ENCODE assay signal across 8 cellular contexts in the genomic region with DNA sequence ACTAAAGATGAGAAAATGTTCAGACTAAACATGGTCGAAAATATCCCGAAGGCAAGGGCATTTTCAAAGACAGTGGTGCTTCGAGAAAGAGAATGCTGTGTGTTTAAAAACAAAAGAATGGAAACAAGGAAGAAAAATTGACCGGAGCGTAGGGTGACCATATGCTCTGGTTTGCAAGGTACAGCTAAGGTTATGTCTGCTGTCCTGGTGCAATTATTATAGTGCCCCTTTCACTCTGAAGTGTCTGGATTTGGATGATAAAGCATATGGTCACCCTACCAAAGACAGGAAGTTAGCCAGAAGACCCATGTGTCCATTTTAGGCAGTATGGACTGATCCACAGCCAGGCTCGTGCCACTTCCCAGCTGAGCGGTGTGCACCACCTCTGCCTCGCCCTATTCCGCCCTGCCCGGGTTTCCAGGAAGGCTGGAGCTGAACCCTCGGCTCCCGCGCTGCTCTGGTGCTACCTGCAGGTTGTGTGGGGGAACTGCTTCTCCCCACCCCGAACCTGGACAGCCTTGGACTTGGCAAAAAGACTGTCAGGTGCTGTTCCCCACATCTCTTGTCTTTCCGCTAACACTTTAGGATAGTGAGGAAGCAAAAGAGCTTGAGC. TPM values are rescaled to one million over a fixed set of nuclear protein-coding genes. Genes with fewer than 3 reads are reported as not detected.
DNase-seq lines count a peak whose midpoint lies in the region; ATAC-seq, FAIRE-seq and TF ChIP-seq lines count a peak whose summit lies in the region.

No MANE protein-coding gene starts in this region.

- H3K9ac ChIP-seq in astrocyte (ENCODE audit: low read length) (no peak overlapping the region), liver (ENCODE audit: low read depth in 1 of 2, low read length in 2 of 2) (no peak overlapping the region)

- no peak overlapping the region for H3K4me2 ChIP-seq in astrocyte (ENCODE audit: low read length)

- no peak overlapping the region for H3K27ac ChIP-seq in CD4-positive, alpha-beta T cell (ENCODE audit: low read depth, low read length)
- no peak overlapping the region for H3K27ac ChIP-seq in astrocyte (ENCODE audit: low read depth, low read length)
- no peak overlapping the region for H3K27ac ChIP-seq in liver (ENCODE audit: low read depth in 1 of 2, low read length in 2 of 2)

- peaks cover 43% of the 10 kb centered on the region for H3K27me3 Mint-ChIP-seq in CD4-positive, alpha-beta T cell
- peaks cover 20% of the 10 kb centered on the region for H3K27me3 Mint-ChIP-seq in astrocyte (ENCODE audit: low read depth, unreplicated experiment)

- no peaks in the 10 kb centered on the region for H3K27me3 ChIP-seq in CD4-positive, alpha-beta T cell (ENCODE audit: control insufficient read depth, insufficient read depth, low read length)
- H3K27me3 ChIP-seq in astrocyte (ENCODE audit: insufficient read depth, low read length), result peaks cover 33% of the 10 kb centered on the region
- no peaks in the 10 kb centered on the region for H3K27me3 ChIP-seq in liver (ENCODE audit: control insufficient read depth in 4 of 4, insufficient read depth in 4 of 4, low read length in 3 of 4)

- no peaks in the 10 kb centered on the region for H3K9me3 Mint-ChIP-seq in CD4-positive, alpha-beta T cell
- peaks cover 6% of the 10 kb centered on the region for H3K9me3 Mint-ChIP-seq in astrocyte (ENCODE audit: unreplicated experiment)

- H3K4me1 Mint-ChIP-seq in CD4-positive, alpha-beta T cell (ENCODE audit: low read depth), result no peaks in the 10 kb centered on the region
- peaks cover 9% of the 10 kb centered on the region for H3K4me1 Mint-ChIP-seq in astrocyte (ENCODE audit: low read depth, unreplicated experiment)

- no peaks in the 10 kb centered on the region for H3K36me3 Mint-ChIP-seq in CD4-positive, alpha-beta T cell (ENCODE audit: low read depth)
- H3K36me3 Mint-ChIP-seq in astrocyte (ENCODE audit: low read depth, unreplicated experiment), result peaks cover 5% of the 10 kb centered on the region

- FAIRE-seq in astrocyte (lab: Jason Lieb, UNC), result no peak

- no peaks in the 10 kb centered on the region for H4K20me1 ChIP-seq in astrocyte (ENCODE audit: insufficient read depth, low read length)

- no peaks in the 10 kb centered on the region for H3K36me3 ChIP-seq in astrocyte (ENCODE audit: insufficient read depth, low read length)
- H3K36me3 ChIP-seq in liver (ENCODE audit: control insufficient read depth in 4 of 4, insufficient read depth in 3 of 4, low read depth in 1 of 4, low read length in 3 of 4), result no peaks in the 10 kb centered on the region

- H3K9me3 ChIP-seq in CD4-positive, alpha-beta T cell (ENCODE audit: control insufficient read depth, low read length), result no peaks in the 10 kb centered on the region
- H3K9me3 ChIP-seq in astrocyte (ENCODE audit: insufficient read depth, low read depth, low read length) (no peaks in the 10 kb centered on the region), liver (ENCODE audit: control insufficient read depth in 4 of 4, low read length in 3 of 4) (no peaks in the 10 kb centered on the region)

- intact Hi-C loops in CD4-positive, alpha-beta T cell (cut with DNase I, micrococcal nuclease), result loop anchor here in 1 of 2 experiments (5.0 kb wide), 1 partner anchor 276 kb away; no protein-coding TSS in a partner anchor

- WGBS in liver, result 33% methylated on average over 15 of the region's 15 CpGs

- DNase-seq in CD4-positive, alpha-beta T cell, result peak in 1 of 10 experiments; percentile 2
- DNase-seq in GM20000 (ENCODE audit: low spot score), result no peak
- DNase-seq in NCI-H748 treated with DMSO at 0.1 percent for 48 hours (lab: John Stamatoyannopoulos, UW), result peak; percentile 17
- DNase-seq in astrocyte (ENCODE audit: low read depth), result no peak
- DNase-seq in midbrain (lab: John Stamatoyannopoulos, UW), result no peak

- TF ChIP-seq RAD21 in liver (IDR thresholded peaks at IDR 0.05), result peak; percentile 74 to 85

- H3K4me1 ChIP-seq in astrocyte (ENCODE audit: insufficient read depth, low read length), result no peaks in the 10 kb centered on the region
- H3K4me1 ChIP-seq in liver (ENCODE audit: control insufficient read depth in 4 of 4, insufficient read depth in 4 of 4, low read length in 3 of 4), result peaks cover 0 to 3% (median 1%) of the 10 kb centered on the region in 4 donors

- peak; percentile 49 for ATAC-seq in CD4-positive, alpha-beta T cell (ENCODE audit: poor library complexity)
- ATAC-seq in GM18907 (IDR thresholded peaks at IDR 0.05; ENCODE audit: unreplicated experiment) (no peak), GM18867 (IDR thresholded peaks at IDR 0.05; ENCODE audit: unreplicated experiment) (no peak)

- H3K4me3 ChIP-seq in astrocyte (ENCODE audit: insufficient read depth, low read depth, low read length), result no peak overlapping the region
- no peak overlapping the region for H3K4me3 ChIP-seq in liver (ENCODE audit: low read depth in 1 of 3, low read length in 3 of 3)

- H3K27ac Mint-ChIP-seq in CD4-positive, alpha-beta T cell, result no peak overlapping the region
- no peak overlapping the region for H3K27ac Mint-ChIP-seq in astrocyte (ENCODE audit: unreplicated experiment)

- H3K4me3 Mint-ChIP-seq in CD4-positive, alpha-beta T cell, result no peak overlapping the region
- no peak overlapping the region for H3K4me3 Mint-ChIP-seq in astrocyte (ENCODE audit: unreplicated experiment)

- CTCF ChIA-PET in CD4-positive, alpha-beta T cell (lab: Charles Lee), result no interaction called here

- POLR2A ChIA-PET in CD4-positive, alpha-beta T cell (lab: Charles Lee), result no interaction called here

- TF ChIP-seq CTCF in CD4-positive, alpha-beta T cell (IDR thresholded peaks at IDR 0.05), result no peak
- peak; percentile 58 for TF ChIP-seq CTCF in GM20000 (IDR thresholded peaks at IDR 0.05; ENCODE audit: extremely low read depth, missing control alignments)
- peak; percentile 32 for TF ChIP-seq CTCF in astrocyte (IDR thresholded peaks at IDR 0.05; ENCODE audit: insufficient read depth, low read depth, low read length)
- TF ChIP-seq CTCF in liver (IDR thresholded peaks at IDR 0.05; ENCODE audit: low read depth, low read length, missing input control), result peak; percentile 52

- H3K79me2 ChIP-seq in astrocyte (ENCODE audit: insufficient read depth, low read length), result no peaks in the 10 kb centered on the region

- no peak overlapping the region for H2AFZ ChIP-seq in astrocyte (ENCODE audit: low read depth, low read length)

TF ChIP-seq in liver, 16 proteins besides CTCF, POLR2A, EP300 and RAD21:
- TF ChIP-seq REST (IDR thresholded peaks at IDR 0.05), result no peak
- no peak for TF ChIP-seq FOXA2 (IDR thresholded peaks at IDR 0.05)
- no peak for TF ChIP-seq EGR1 (IDR thresholded peaks at IDR 0.05; ENCODE audit: low read depth in 2 of 2)
- no peak for TF ChIP-seq SP1 (IDR thresholded peaks at IDR 0.05)

RNA-seq across cellular contexts. Expression of gene GOLGA6D, which starts 25.2 kb away (rescaled TPM):
- total RNA-seq in CD4-positive, alpha-beta T cell, result not detected
- total RNA-seq in astrocyte (not detected in 2 replicates), liver (under 1 TPM; 0.05 to 0.08 TPM)
- polyA plus RNA-seq in liver, result under 1 TPM; 0.02 to 0.06 TPM

RNA-seq across cellular contexts. Expression of gene COMMD4, which starts 28.0 kb away (rescaled TPM):
- 10 to 100 TPM; 10.8 to 12.1 TPM for total RNA-seq in CD4-positive, alpha-beta T cell
- 61.0 and 64.1 TPM in 2 replicates for total RNA-seq in astrocyte
- total RNA-seq in liver, result 10 to 100 TPM; 21.2 to 28.3 TPM
- 10 to 100 TPM; 46.2 to 56.0 TPM for polyA plus RNA-seq in liver

RNA-seq across cellular contexts. Expression of gene NEIL1, which starts 39.0 kb away (rescaled TPM):
- total RNA-seq in CD4-positive, alpha-beta T cell, result 10 to 100 TPM; 30.5 to 30.6 TPM
- total RNA-seq in astrocyte, result 4.9 and 5.1 TPM in 2 replicates
- 10 to 100 TPM in 1 of 2 donors, 1 to 10 TPM in 1; 5.3 to 25.8 TPM for total RNA-seq in liver
- 10 to 100 TPM; 11.2 to 23.8 TPM for polyA plus RNA-seq in liver

RNA-seq across cellular contexts. Expression of gene GOLGA6C, which starts 49.8 kb away (rescaled TPM):
- total RNA-seq in CD4-positive, alpha-beta T cell, result not detected
- not detected in 2 replicates for total RNA-seq in astrocyte
- total RNA-seq in liver, result under 1 TPM in 1 of 2 donors, not detected in 1; 0.08 TPM
- polyA plus RNA-seq in liver, result not detected
